In the genomic region with DNA sequence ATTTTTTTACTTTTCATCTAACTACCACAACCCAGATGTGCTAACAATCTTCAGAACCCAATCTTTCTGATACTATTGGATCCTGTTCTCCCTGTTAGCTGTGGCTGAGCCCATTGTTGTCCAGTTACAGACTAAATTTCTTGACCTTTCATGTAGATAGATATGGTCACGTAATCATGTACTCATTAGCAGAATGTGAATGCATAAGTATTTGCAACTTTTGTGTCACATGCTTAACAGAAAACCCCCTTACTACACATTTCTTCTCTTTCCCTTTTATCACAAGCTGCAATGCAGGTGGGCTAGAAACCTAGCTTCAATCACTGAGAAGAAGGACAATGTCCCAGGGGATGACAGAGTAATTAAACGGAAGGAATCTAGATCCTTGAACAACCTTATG, we compare ENCODE assay signal across 24 cellular contexts. TPM values are rescaled to one million over a fixed set of nuclear protein-coding genes. Genes with fewer than 3 reads are reported as not detected.
A peak's percentile ranks its signal among the peaks of the same experiment; 100 is the strongest.
DNase-seq lines count a peak whose midpoint lies in the region; ATAC-seq and TF ChIP-seq lines count a peak whose summit lies in the region.
"Had no signal": no experiment of that assay in that cellular context is flagged by ENCODE, and none has a peak within 500 bp of the region (broad histone marks: within the 10 kb centered on the region; RNA-seq: fewer than 3 reads in every experiment).

No MANE protein-coding gene starts in this region.

- H3K4me3 ChIP-seq in GM12865 (ENCODE audit: low read depth, low read length) (no peak overlapping the region), tibial nerve (no peak overlapping the region), ascending aorta (no peak overlapping the region)
- H3K4me3 ChIP-seq: BLaER1, tibial artery had no signal

- no peaks in the 10 kb centered on the region for H3K36me3 ChIP-seq in tibial nerve
- no peaks in the 10 kb centered on the region for H3K36me3 ChIP-seq in ascending aorta
- H3K36me3 ChIP-seq: BLaER1, brain microvascular endothelial cell, tibial artery had no signal

- no peak for TF ChIP-seq CTCF in GM12865 (IDR thresholded peaks at IDR 0.05; ENCODE audit: insufficient read depth, low read depth, low read length, missing control alignments)
- TF ChIP-seq CTCF in tibial nerve (IDR thresholded peaks at IDR 0.05), result no peak
- no peak for TF ChIP-seq CTCF in ascending aorta (IDR thresholded peaks at IDR 0.05)

- peak; percentile 2 for DNase-seq in GM12865 (ENCODE audit: low read depth)
- DNase-seq in tibial nerve (ENCODE audit: low spot score in 2 of 2), result no peak
- DNase-seq in SKM-1 treated with dmso at 0.1 percent for 144 hours (lab: John Stamatoyannopoulos, UW; ENCODE audit: unreplicated experiment), result no peak
- no peak for DNase-seq in T1000 (lab: John Stamatoyannopoulos, UW)
- DNase-seq in ascending aorta (ENCODE audit: low spot score in 2 of 2), result no peak
- DNase-seq: activated CD8-positive, alpha-beta T cell treated with anti-CD3 and anti-CD28 coated beads, Interleukin-2, amount 10 ng/mL, durations not matched to agents 7 days and 5 days; activated naive CD8-positive, alpha-beta T cell treated with anti-CD3 and anti-CD28 coated beads for 36 hours; activated T-cell treated with anti-CD3 and anti-CD28 coated beads, Interleukin-2, amount 50 U/mL, for 48 hours; brain microvascular endothelial cell; cortex of kidney; GF-D8; HCEC 1CT; NCI-H187; NCI-H446 treated with DMSO at 0.1 percent for 48 hours; SHP77 treated with DMSO at 0.1 percent for 48 hours; stimulated activated naive CD4-positive, alpha-beta T cell; tibial artery had no signal

- TF ChIP-seq POLR2A in tibial nerve (IDR thresholded peaks at IDR 0.05), result no peak

- H3K27me3 ChIP-seq in tibial nerve (no peaks in the 10 kb centered on the region), ascending aorta (no peaks in the 10 kb centered on the region)
- H3K27me3 ChIP-seq: BLaER1, brain microvascular endothelial cell, foreskin keratinocyte, tibial artery had no signal

- peaks cover 0 to 6% (median 0%) of the 10 kb centered on the region in 4 donors for H3K4me1 ChIP-seq in tibial nerve
- no peaks in the 10 kb centered on the region for H3K4me1 ChIP-seq in ascending aorta
- H3K4me1 ChIP-seq: BLaER1, tibial artery had no signal

- TF ChIP-seq EP300 in tibial nerve (IDR thresholded peaks at IDR 0.05), result no peak

- intact Hi-C loops in ascending aorta (cut with DNase I), result no loop called here

- ATAC-seq in GM19035 (IDR thresholded peaks at IDR 0.05; ENCODE audit: unreplicated experiment) (peak; percentile 49), HG02759 (IDR thresholded peaks at IDR 0.05; ENCODE audit: unreplicated experiment) (peak; percentile 63), HG03196 (IDR thresholded peaks at IDR 0.05; ENCODE audit: unreplicated experiment) (peak; percentile 49)
- ATAC-seq: activated CD8-positive, alpha-beta T cell treated with anti-CD3 and anti-CD28 coated beads, Interleukin-2, amount 10 ng/mL, durations not matched to agents 7 days and 5 days; foreskin keratinocyte; WTC11 had no signal

- no peaks in the 10 kb centered on the region for H3K9me3 ChIP-seq in tibial nerve
- no peaks in the 10 kb centered on the region for H3K9me3 ChIP-seq in ascending aorta
- H3K9me3 ChIP-seq: BLaER1, tibial artery had no signal

- WGBS in tibial nerve, 2 donors, result 89 to 97% methylated on average over 2 of the region's 2 CpGs

- H3K27ac ChIP-seq in tibial nerve (no peak overlapping the region), ascending aorta (no peak overlapping the region)
- H3K27ac ChIP-seq: 22Rv1, BLaER1, brain microvascular endothelial cell, foreskin keratinocyte, tibial artery had no signal

RNA-seq across cellular contexts. Expression of gene FAM13A, which starts 13.1 kb away (rescaled TPM):
- 10 to 100 TPM; 48.8 to 77.6 (median 58.8) TPM for total RNA-seq in tibial nerve
- total RNA-seq in ascending aorta, result 13.2 TPM

RNA-seq across cellular contexts. Expression of gene TIGD2, which starts 41.3 kb away (rescaled TPM):
- total RNA-seq in tibial nerve, result 1 to 10 TPM; 1.9 to 3.6 (median 2.0) TPM
- 0.21 TPM for total RNA-seq in ascending aorta
